Comparison of ENCODE assay signal across 27 cellular contexts in genomic region chr19:35738887-35739229, GRCh38. TPM values are rescaled to one million over a fixed set of nuclear protein-coding genes. Genes with fewer than 3 reads are reported as not detected.
DNase-seq lines count a peak whose midpoint lies in the region; ATAC-seq, FAIRE-seq and TF ChIP-seq lines count a peak whose summit lies in the region.
"Had no signal": no experiment of that assay in that cellular context is flagged by ENCODE, and none has a peak within 500 bp of the region (broad histone marks: within the 10 kb centered on the region; RNA-seq: fewer than 3 reads in every experiment).

No MANE protein-coding gene starts in this region.

- H3K36me3 ChIP-seq in CD4-positive, CD25-positive, alpha-beta regulatory T cell (ENCODE audit: control insufficient read depth, insufficient read depth, low read length), result peaks cover 43% of the 10 kb centered on the region
- peaks cover 8 to 16% of the 10 kb centered on the region in 2 donors for H3K36me3 ChIP-seq in prostate gland

- H3K4me3 Mint-ChIP-seq in CD4-positive, CD25-positive, alpha-beta regulatory T cell, result peak overlapping the region; percentile 13 to 63 (median 52)
- peak overlapping the region; percentile 97 for H3K4me3 Mint-ChIP-seq in Calu3 (ENCODE audit: low read depth, unreplicated experiment)
- peak overlapping the region; percentile 47 for H3K4me3 Mint-ChIP-seq in activated T-helper 2 cell treated with anti-CD3 and anti-CD28 coated beads, Interferon-gamma antibody, Interleukin-2, Interleukin-4, amounts not matched to agents 10 μg/mL and 5 μg/mL and 100 μg/mL, durations not matched to agents 14 hours and 24 hours and 36 hours (ENCODE audit: low read depth)
- peak overlapping the region; percentile 44 for H3K4me3 Mint-ChIP-seq in natural killer cell treated with Interleukin-12 subunit alpha and Interleukin-12 subunit beta and Interleukin-15 and Interleukin-18, amount 100 ng/mL, for 72 hours

- no peak for ATAC-seq in CD4-positive, CD25-positive, alpha-beta regulatory T cell (ENCODE audit: low read depth in 2 of 2)
- no peak for ATAC-seq in natural killer cell treated with Interleukin-12 subunit alpha and Interleukin-12 subunit beta and Interleukin-15 and Interleukin-18, amount 100 ng/mL, for 72 hours
- ATAC-seq in HG02642 (IDR thresholded peaks at IDR 0.05; ENCODE audit: poor library complexity, unreplicated experiment), result no peak
- ATAC-seq: heart left ventricle, HepG2 had no signal

- TF ChIP-seq CTCF in Calu3 (IDR thresholded peaks at IDR 0.05; ENCODE audit: unreplicated experiment) (no peak), prostate gland (IDR thresholded peaks at IDR 0.05) (no peak)

- H3K9me3 Mint-ChIP-seq in CD4-positive, CD25-positive, alpha-beta regulatory T cell, result peaks cover 0 to 2% (median 0%) of the 10 kb centered on the region in 7 donors
- no peaks in the 10 kb centered on the region for H3K9me3 Mint-ChIP-seq in Calu3 (ENCODE audit: low read depth, unreplicated experiment)
- no peaks in the 10 kb centered on the region for H3K9me3 Mint-ChIP-seq in activated T-helper 2 cell treated with anti-CD3 and anti-CD28 coated beads, Interferon-gamma antibody, Interleukin-2, Interleukin-4, amounts not matched to agents 10 μg/mL and 5 μg/mL and 100 μg/mL, durations not matched to agents 14 hours and 24 hours and 36 hours
- no peaks in the 10 kb centered on the region for H3K9me3 Mint-ChIP-seq in natural killer cell treated with Interleukin-12 subunit alpha and Interleukin-12 subunit beta and Interleukin-15 and Interleukin-18, amount 100 ng/mL, for 72 hours
- H3K9me3 Mint-ChIP-seq: H9 had no signal

- no peak for TF ChIP-seq POLR2A in prostate gland (IDR thresholded peaks at IDR 0.05)

- BruUV-seq in Calu3 (replicated peaks; lab: Mats Ljungman, UMichigan), result no TSS peak

- FAIRE-seq in GM19239 (lab: Jason Lieb, UNC), result no peak
- FAIRE-seq: astrocyte, colon, endometrium, G401.6, HepG2 had no signal

- peaks cover 23% of the 10 kb centered on the region for H3K36me3 Mint-ChIP-seq in CD4-positive, CD25-positive, alpha-beta regulatory T cell
- H3K36me3 Mint-ChIP-seq in Calu3 (ENCODE audit: insufficient read depth, unreplicated experiment), result peaks cover 80% of the 10 kb centered on the region
- peaks cover 68% of the 10 kb centered on the region for H3K36me3 Mint-ChIP-seq in activated T-helper 2 cell treated with anti-CD3 and anti-CD28 coated beads, Interferon-gamma antibody, Interleukin-2, Interleukin-4, amounts not matched to agents 10 μg/mL and 5 μg/mL and 100 μg/mL, durations not matched to agents 14 hours and 24 hours and 36 hours (ENCODE audit: low read depth)
- H3K36me3 Mint-ChIP-seq in natural killer cell treated with Interleukin-12 subunit alpha and Interleukin-12 subunit beta and Interleukin-15 and Interleukin-18, amount 100 ng/mL, for 72 hours, result peaks cover 8% of the 10 kb centered on the region

- no peak for DNase-seq in CD4-positive, CD25-positive, alpha-beta regulatory T cell
- DNase-seq in Calu3 (no peak), prostate gland (ENCODE audit: low spot score) (no peak), GM19239 (ENCODE audit: insufficient read length, low spot score) (no peak)
- DNase-seq in activated T-helper 2 cell treated with anti-CD3 and anti-CD28 coated beads, Interferon-gamma antibody, Interleukin-2, Interleukin-4, amounts not matched to agents 10 μg/mL and 5 μg/mL and 100 μg/mL, durations not matched to agents 14 hours and 24 hours and 36 hours (ENCODE audit: low spot score), result no peak
- no peak for DNase-seq in natural killer cell treated with Interleukin-12 subunit alpha and Interleukin-12 subunit beta and Interleukin-15 and Interleukin-18, amount 100 ng/mL, for 72 hours (ENCODE audit: low spot score)
- DNase-seq: activated gamma-delta T cell; BE2C; DMS 273 treated with DMSO at 0.1 percent for 48 hours; H9; heart left ventricle; NCI-H146; NCI-H2171 treated with DMSO at 0.1 percent for 48 hours; NCI-H69; SIG-M5; sigmoid colon; stimulated activated naive CD4-positive, alpha-beta T cell treated with Interleukin-2 at 50 U/mL for 16 hours; T-helper 2 cell; tibial artery; WERI-Rb-1 had no signal

- CTCF ChIA-PET in Calu3 (lab: Charles Lee), result no interaction called here

- peaks cover 6% of the 10 kb centered on the region for H3K27me3 Mint-ChIP-seq in CD4-positive, CD25-positive, alpha-beta regulatory T cell
- H3K27me3 Mint-ChIP-seq in Calu3 (ENCODE audit: unreplicated experiment), result no peaks in the 10 kb centered on the region
- no peaks in the 10 kb centered on the region for H3K27me3 Mint-ChIP-seq in activated T-helper 2 cell treated with anti-CD3 and anti-CD28 coated beads, Interferon-gamma antibody, Interleukin-2, Interleukin-4, amounts not matched to agents 10 μg/mL and 5 μg/mL and 100 μg/mL, durations not matched to agents 14 hours and 24 hours and 36 hours (ENCODE audit: low read depth)
- no peaks in the 10 kb centered on the region for H3K27me3 Mint-ChIP-seq in natural killer cell treated with Interleukin-12 subunit alpha and Interleukin-12 subunit beta and Interleukin-15 and Interleukin-18, amount 100 ng/mL, for 72 hours

- H3K4me1 ChIP-seq in CD4-positive, CD25-positive, alpha-beta regulatory T cell (ENCODE audit: control insufficient read depth, insufficient read depth, low read length, poor library complexity, severe bottlenecking), result peaks cover 62% of the 10 kb centered on the region
- peaks cover 3% of the 10 kb centered on the region for H3K4me1 ChIP-seq in prostate gland (replicated peaks)
- H3K4me1 ChIP-seq: BE2C had no signal

- intact Hi-C loops in Calu3 (cut with micrococcal nuclease; ENCODE audit: unreplicated experiment) (no loop called here), prostate gland (cut with DNase I) (no loop called here)
- intact Hi-C loops in activated T-helper 2 cell treated with anti-CD3 and anti-CD28 coated beads, Interferon-gamma antibody, Interleukin-2, Interleukin-4, amounts not matched to agents 10 μg/mL and 5 μg/mL and 100 μg/mL, durations not matched to agents 14 hours and 24 hours and 36 hours (cut with micrococcal nuclease), result no loop called here

- peak overlapping the region in 2 of 3 donors; percentile 62 to 87 for H3K27ac Mint-ChIP-seq in CD4-positive, CD25-positive, alpha-beta regulatory T cell
- H3K27ac Mint-ChIP-seq in Calu3 (ENCODE audit: unreplicated experiment), result peak overlapping the region; percentile 72
- H3K27ac Mint-ChIP-seq in activated T-helper 2 cell treated with anti-CD3 and anti-CD28 coated beads, Interferon-gamma antibody, Interleukin-2, Interleukin-4, amounts not matched to agents 10 μg/mL and 5 μg/mL and 100 μg/mL, durations not matched to agents 14 hours and 24 hours and 36 hours, result no peak overlapping the region
- peak overlapping the region; percentile 37 to 58 for H3K27ac Mint-ChIP-seq in natural killer cell treated with Interleukin-12 subunit alpha and Interleukin-12 subunit beta and Interleukin-15 and Interleukin-18, amount 100 ng/mL, for 72 hours
- H3K27ac Mint-ChIP-seq: H9 had no signal

- H3K27me3 ChIP-seq in CD4-positive, CD25-positive, alpha-beta regulatory T cell (ENCODE audit: control insufficient read depth, insufficient read depth, low read length), result no peaks in the 10 kb centered on the region
- no peaks in the 10 kb centered on the region for H3K27me3 ChIP-seq in prostate gland (replicated peaks; ENCODE audit: insufficient read depth)
- H3K27me3 ChIP-seq: BE2C, heart left ventricle, sigmoid colon, tibial artery had no signal

- peak overlapping the region; percentile 5 for H3K27ac ChIP-seq in CD4-positive, CD25-positive, alpha-beta regulatory T cell (ENCODE audit: insufficient read depth, low read length, poor library complexity, severe bottlenecking)
- H3K27ac ChIP-seq in prostate gland, result no peak overlapping the region
- H3K27ac ChIP-seq: parathyroid adenoma, WERI-Rb-1 had no signal

- H3K4me1 Mint-ChIP-seq in CD4-positive, CD25-positive, alpha-beta regulatory T cell, result peaks cover 0 to 68% (median 31%) of the 10 kb centered on the region in 4 donors
- H3K4me1 Mint-ChIP-seq in Calu3 (ENCODE audit: low read depth, unreplicated experiment), result peaks cover 7% of the 10 kb centered on the region
- peaks cover 22% of the 10 kb centered on the region for H3K4me1 Mint-ChIP-seq in activated T-helper 2 cell treated with anti-CD3 and anti-CD28 coated beads, Interferon-gamma antibody, Interleukin-2, Interleukin-4, amounts not matched to agents 10 μg/mL and 5 μg/mL and 100 μg/mL, durations not matched to agents 14 hours and 24 hours and 36 hours (ENCODE audit: low read depth)
- H3K4me1 Mint-ChIP-seq in natural killer cell treated with Interleukin-12 subunit alpha and Interleukin-12 subunit beta and Interleukin-15 and Interleukin-18, amount 100 ng/mL, for 72 hours (ENCODE audit: low read depth in 2 of 2), result peaks cover 31 to 43% of the 10 kb centered on the region in 2 donors

- H3K4me3 ChIP-seq in CD4-positive, CD25-positive, alpha-beta regulatory T cell (ENCODE audit: low read depth, low read length), result no peak overlapping the region
- no peak overlapping the region for H3K4me3 ChIP-seq in prostate gland
- H3K4me3 ChIP-seq: heart left ventricle, sigmoid colon, tibial artery had no signal

- 89% methylated on average over 2 of the region's 2 CpGs for WGBS in prostate gland

- H3K9me3 ChIP-seq in CD4-positive, CD25-positive, alpha-beta regulatory T cell (ENCODE audit: control insufficient read depth in 2 of 2, low read length in 2 of 2), result no peaks in the 10 kb centered on the region
- H3K9me3 ChIP-seq in prostate gland, result no peaks in the 10 kb centered on the region
- H3K9me3 ChIP-seq: BE2C, heart left ventricle, sigmoid colon, tibial artery had no signal

RNA-seq across cellular contexts. Expression of gene IGFLR1, which starts 3.4 kb away (rescaled TPM):
- total RNA-seq in CD4-positive, CD25-positive, alpha-beta regulatory T cell, result 80.5 TPM
- polyA plus RNA-seq in CD4-positive, CD25-positive, alpha-beta regulatory T cell, result 100 to 1,000 TPM; 109 to 151 (median 125) TPM
- total RNA-seq in Calu3 (2022) (9.2 and 9.9 TPM in 2 replicates), prostate gland (10 to 100 TPM in 1 of 2 donors, 1 to 10 TPM in 1; 9.4 to 16.1 TPM)
- total RNA-seq in activated T-helper 2 cell treated with anti-CD3 and anti-CD28 coated beads, Interferon-gamma antibody, Interleukin-2, Interleukin-4, amounts not matched to agents 10 μg/mL and 5 μg/mL and 100 μg/mL, durations not matched to agents 14 hours and 24 hours and 36 hours, result 136 and 138 TPM in 2 replicates
- total RNA-seq in natural killer cell treated with Interleukin-12 subunit alpha and Interleukin-12 subunit beta and Interleukin-15 and Interleukin-18, amount 100 ng/mL, for 72 hours, result 100 to 1,000 TPM in 1 of 2 donors, 10 to 100 TPM in 1; 80.4 to 193 TPM

RNA-seq across cellular contexts. Expression of gene U2AF1L4, which starts 6.4 kb away (rescaled TPM):
- total RNA-seq in CD4-positive, CD25-positive, alpha-beta regulatory T cell, result 70.8 TPM
- 10 to 100 TPM; 48.4 to 66.5 (median 58.5) TPM for polyA plus RNA-seq in CD4-positive, CD25-positive, alpha-beta regulatory T cell
- total RNA-seq in Calu3 (2022), result 15.1 and 16.2 TPM in 2 replicates
- total RNA-seq in activated T-helper 2 cell treated with anti-CD3 and anti-CD28 coated beads, Interferon-gamma antibody, Interleukin-2, Interleukin-4, amounts not matched to agents 10 μg/mL and 5 μg/mL and 100 μg/mL, durations not matched to agents 14 hours and 24 hours and 36 hours, result 27.4 and 30.8 TPM in 2 replicates
- 10 to 100 TPM; 17.0 to 19.1 TPM for total RNA-seq in natural killer cell treated with Interleukin-12 subunit alpha and Interleukin-12 subunit beta and Interleukin-15 and Interleukin-18, amount 100 ng/mL, for 72 hours
- total RNA-seq in prostate gland, result 10 to 100 TPM; 14.6 to 45.0 TPM

RNA-seq across cellular contexts. Expression of gene PSENEN, which starts 6.6 kb away (rescaled TPM):
- total RNA-seq in CD4-positive, CD25-positive, alpha-beta regulatory T cell, result 21.1 TPM
- polyA plus RNA-seq in CD4-positive, CD25-positive, alpha-beta regulatory T cell, result 10 to 100 TPM; 66.1 to 99.6 (median 72.9) TPM
- 114 and 126 TPM in 2 replicates for total RNA-seq in Calu3 (2022)
- total RNA-seq in activated T-helper 2 cell treated with anti-CD3 and anti-CD28 coated beads, Interferon-gamma antibody, Interleukin-2, Interleukin-4, amounts not matched to agents 10 μg/mL and 5 μg/mL and 100 μg/mL, durations not matched to agents 14 hours and 24 hours and 36 hours, result 45.1 and 46.9 TPM in 2 replicates
- total RNA-seq in natural killer cell treated with Interleukin-12 subunit alpha and Interleukin-12 subunit beta and Interleukin-15 and Interleukin-18, amount 100 ng/mL, for 72 hours, result 10 to 100 TPM; 66.4 to 84.2 TPM
- 10 to 100 TPM; 39.9 to 65.2 TPM for total RNA-seq in prostate gland

RNA-seq across cellular contexts. Expression of gene LIN37, which starts 9.5 kb away (rescaled TPM):
- 11.7 TPM for total RNA-seq in CD4-positive, CD25-positive, alpha-beta regulatory T cell
- 10 to 100 TPM in 3 of 4 donors, 1 to 10 TPM in 1; 9.9 to 16.5 (median 11.8) TPM for polyA plus RNA-seq in CD4-positive, CD25-positive, alpha-beta regulatory T cell
- 12.4 and 15.9 TPM in 2 replicates for total RNA-seq in Calu3 (2022)
- 9.9 and 10.0 TPM in 2 replicates for total RNA-seq in activated T-helper 2 cell treated with anti-CD3 and anti-CD28 coated beads, Interferon-gamma antibody, Interleukin-2, Interleukin-4, amounts not matched to agents 10 μg/mL and 5 μg/mL and 100 μg/mL, durations not matched to agents 14 hours and 24 hours and 36 hours
- total RNA-seq in natural killer cell treated with Interleukin-12 subunit alpha and Interleukin-12 subunit beta and Interleukin-15 and Interleukin-18, amount 100 ng/mL, for 72 hours, result 10 to 100 TPM in 1 of 2 donors, 1 to 10 TPM in 1; 9.6 to 24.7 TPM
- 10 to 100 TPM in 1 of 2 donors, 1 to 10 TPM in 1; 4.2 to 13.0 TPM for total RNA-seq in prostate gland

RNA-seq across cellular contexts. Expression of gene HSPB6, which starts 18.0 kb away (rescaled TPM):
- total RNA-seq in CD4-positive, CD25-positive, alpha-beta regulatory T cell, result not detected
- not detected for polyA plus RNA-seq in CD4-positive, CD25-positive, alpha-beta regulatory T cell
- total RNA-seq in Calu3 (2022), result 0.71 and 0.93 TPM in 2 replicates
- 0.14 and 0.21 TPM in 2 replicates for total RNA-seq in activated T-helper 2 cell treated with anti-CD3 and anti-CD28 coated beads, Interferon-gamma antibody, Interleukin-2, Interleukin-4, amounts not matched to agents 10 μg/mL and 5 μg/mL and 100 μg/mL, durations not matched to agents 14 hours and 24 hours and 36 hours
- total RNA-seq in natural killer cell treated with Interleukin-12 subunit alpha and Interleukin-12 subunit beta and Interleukin-15 and Interleukin-18, amount 100 ng/mL, for 72 hours, result not detected
- total RNA-seq in prostate gland, result 10 to 100 TPM; 32.2 to 78.5 TPM
- total RNA-seq: HepG2 had no signal

Comparison
In these comparisons a context has a peak if more than half of its experiments do, and no peak if none do; other contexts are left out.
1. H3K4me3 Mint-ChIP-seq: peak in every context shown above with its lines; median percentile 97 in Calu3; 52 in CD4-positive, CD25-positive, alpha-beta regulatory T cell; 47 in activated T-helper 2 cell treated with anti-CD3 and anti-CD28 coated beads, Interferon-gamma antibody, Interleukin-2, Interleukin-4, amounts not matched to agents 10 μg/mL and 5 μg/mL and 100 μg/mL, durations not matched to agents 14 hours and 24 hours and 36 hours; 44 in natural killer cell treated with Interleukin-12 subunit alpha and Interleukin-12 subunit beta and Interleukin-15 and Interleukin-18, amount 100 ng/mL, for 72 hours.